ENCODE assay signal across 15 cellular contexts in genomic region chr6:50846109-50846859, GRCh38. TPM values are rescaled to one million over a fixed set of nuclear protein-coding genes. Genes with fewer than 3 reads are reported as not detected.
DNase-seq lines count a peak whose midpoint lies in the region; FAIRE-seq and TF ChIP-seq lines count a peak whose summit lies in the region.
"Had no signal": no experiment of that assay in that cellular context is flagged by ENCODE, and none has a peak within 500 bp of the region (broad histone marks: within the 10 kb centered on the region; RNA-seq: fewer than 3 reads in every experiment).

No MANE protein-coding gene starts in this region.

- CTCF ChIA-PET in H1 (lab: Charles Lee; ENCODE audit: partially characterized antibody): interaction anchor here (0.7 to 1.2 kb wide), 3 partner anchors 22 to 892 kb away, joined by 3 read pairs; no protein-coding TSS in a partner anchor

- no peak overlapping the region for H2AFZ ChIP-seq in H1 (ENCODE audit: low read length)

- FAIRE-seq in H1 (lab: Jason Lieb, UNC): peak; percentile 55

- H3K36me3 ChIP-seq in HUES48 (ENCODE audit: control insufficient read depth, insufficient read depth, low read length): no peaks in the 10 kb centered on the region
- no peaks in the 10 kb centered on the region for H3K36me3 ChIP-seq in H1 (ENCODE audit: control insufficient read depth in 2 of 4, insufficient read depth in 4 of 4, low read length in 3 of 4)
- H3K36me3 ChIP-seq in mesendoderm (ENCODE audit: control insufficient read depth, insufficient read depth, low read length): no peaks in the 10 kb centered on the region
- no peaks in the 10 kb centered on the region for H3K36me3 ChIP-seq in suprapubic skin

- H3K36me3 Mint-ChIP-seq in activated naive CD8-positive, alpha-beta T cell treated with anti-CD3 and anti-CD28 coated beads for 36 hours: no peaks in the 10 kb centered on the region
- H3K36me3 Mint-ChIP-seq: CD8-positive, alpha-beta T cell had no signal

- H2AK5ac ChIP-seq in H1 (ENCODE audit: low read depth, low read length): no peak overlapping the region
- no peak overlapping the region for H2AK5ac ChIP-seq in mesendoderm (ENCODE audit: low read length)

- no peak for TF ChIP-seq EP300 in H1 (IDR thresholded peaks at IDR 0.05; ENCODE audit: borderline replicate concordance in 1 of 2, low read depth in 2 of 2, low read length in 2 of 2)
- no peak for TF ChIP-seq EP300 in suprapubic skin (IDR thresholded peaks at IDR 0.05)

- H3K27me3 ChIP-seq in HUES48 (ENCODE audit: control insufficient read depth, insufficient read depth, low read length): peaks cover 100% of the 10 kb centered on the region
- H3K27me3 ChIP-seq in H1 (replicated peaks in 1 of 4; ENCODE audit: control insufficient read depth in 3 of 4, extremely low read depth in 1 of 4, insufficient read depth in 3 of 4, low read length in 3 of 4): peaks cover 64 to 100% (median 89%) of the 10 kb centered on the region in 4 experiments
- H3K27me3 ChIP-seq in mesendoderm (ENCODE audit: insufficient read depth, low read length, poor library complexity): peaks cover 50% of the 10 kb centered on the region
- H3K27me3 ChIP-seq in suprapubic skin: peaks cover 80% of the 10 kb centered on the region

- no peak overlapping the region for H2BK120ac ChIP-seq in H1 (replicated peaks; ENCODE audit: low read depth, low read length)
- H2BK120ac ChIP-seq in mesendoderm (ENCODE audit: low read depth, low read length): no peak overlapping the region

- POLR2A ChIA-PET in H1 (lab: Charles Lee; ENCODE audit: partially characterized antibody): interaction anchor here (1.0 to 2.8 kb wide), 3 partner anchors 13 to 25 kb away, joined by 3 to 13 read pairs (median 3); no protein-coding TSS in a partner anchor

- H3K27me3 Mint-ChIP-seq in activated naive CD8-positive, alpha-beta T cell treated with anti-CD3 and anti-CD28 coated beads for 36 hours: peaks cover 98% of the 10 kb centered on the region

- H3K23ac ChIP-seq in H1 (ENCODE audit: insufficient read length) (no peak overlapping the region), mesendoderm (ENCODE audit: low read length) (no peak overlapping the region)

- H3K18ac ChIP-seq in H1 (ENCODE audit: extremely low read depth, low read length): peak overlapping the region; percentile 53; the same call in 1 of the 2 replicates
- H3K18ac ChIP-seq in mesendoderm (ENCODE audit: low read length): no peak overlapping the region

- TF ChIP-seq CTCF in H1 (IDR thresholded peaks at IDR 0.05; ENCODE audit: control extremely low read depth in 1 of 3, insufficient read depth in 1 of 3, low read depth in 1 of 3, low read length in 3 of 3): no peak
- TF ChIP-seq CTCF in suprapubic skin (IDR thresholded peaks at IDR 0.05): no peak

- H3K4me2 ChIP-seq in H1 (ENCODE audit: insufficient read depth in 1 of 2, low read depth in 2 of 2, low read length in 2 of 2) (peak overlapping the region; percentile 90 to 95), mesendoderm (ENCODE audit: low read length) (peak overlapping the region; percentile 15)

- H2BK12ac ChIP-seq in H1 (ENCODE audit: low read depth, low read length): peak overlapping the region; percentile 60; the same call in 1 of the 2 replicates

- H3K27ac Mint-ChIP-seq in activated naive CD8-positive, alpha-beta T cell treated with anti-CD3 and anti-CD28 coated beads for 36 hours: no peak overlapping the region
- H3K27ac Mint-ChIP-seq: CD8-positive, alpha-beta T cell had no signal

- H3K9ac ChIP-seq in HUES48 (ENCODE audit: low read depth, low read length) (no peak overlapping the region), H1 (replicated peaks in 1 of 4; ENCODE audit: extremely low read depth in 1 of 4, low read depth in 3 of 4, low read length in 3 of 4) (no peak overlapping the region), mesendoderm (ENCODE audit: low read length) (no peak overlapping the region)

- H3K4ac ChIP-seq in H1 (replicated peaks; ENCODE audit: insufficient read length, low read depth, low read length) (no peak overlapping the region), mesendoderm (ENCODE audit: low read depth, low read length) (no peak overlapping the region)

- no peak overlapping the region for H2BK20ac ChIP-seq in H1 (ENCODE audit: low read length)

- H4K5ac ChIP-seq in H1 (ENCODE audit: insufficient read length, low read depth, low read length): no peak overlapping the region
- no peak overlapping the region for H4K5ac ChIP-seq in mesendoderm (ENCODE audit: low read length)

- H2BK15ac ChIP-seq in H1 (ENCODE audit: low read length) (no peak overlapping the region), mesendoderm (replicated peaks; ENCODE audit: low read depth) (no peak overlapping the region)

- TF ChIP-seq RAD21 in H1 (IDR thresholded peaks at IDR 0.05 in 1 of 2, conservative IDR thresholded peaks at IDR 0.05 in 1 of 2; ENCODE audit: low read depth in 2 of 2, low read length in 2 of 2): no peak

- H4K91ac ChIP-seq in H1 (replicated peaks; ENCODE audit: insufficient read length, low read length): no peak overlapping the region

- H3K79me2 ChIP-seq in H1 (ENCODE audit: control insufficient read depth in 1 of 2, insufficient read depth in 2 of 2, low read length in 2 of 2) (no peaks in the 10 kb centered on the region), mesendoderm (ENCODE audit: control insufficient read depth, insufficient read depth, low read length) (no peaks in the 10 kb centered on the region)

- 2% methylated on average over 16 of the region's 16 CpGs; no CpG with 5 or more reads in 1 of the 2 experiments for WGBS in H1 (ENCODE audit: extremely low coverage in 1 of 2, insufficient coverage in 1 of 2, insufficient read length in 1 of 2, insufficient replicate concordance in 2 of 2, low coverage in 1 of 2, low lambda C conversion rate in 2 of 2, missing lambda C conversion rate in 1 of 2), 2 experiments
- WGBS in mesendoderm (ENCODE audit: extremely low coverage, insufficient coverage, low lambda C conversion rate): no CpG with 5 or more reads among the region's 16 CpGs
- WGBS in suprapubic skin: 28% methylated on average over 16 of the region's 16 CpGs

- H3K9me3 ChIP-seq in HUES48 (ENCODE audit: control insufficient read depth, insufficient read depth, low read length) (no peaks in the 10 kb centered on the region), H1 (ENCODE audit: insufficient read depth in 2 of 2, low read depth in 1 of 2, low read length in 1 of 2) (no peaks in the 10 kb centered on the region), suprapubic skin (no peaks in the 10 kb centered on the region)

- H3K4me3 ChIP-seq in HUES48 (ENCODE audit: low read depth, low read length): peak overlapping the region; percentile 66
- H3K4me3 ChIP-seq in H1 (ENCODE audit: extremely low read depth in 1 of 4, insufficient read depth in 2 of 4, low read depth in 3 of 4, low read length in 4 of 4): peak overlapping the region; percentile 23 to 57 (median 36); a peak in 5 of 8 replicates
- H3K4me3 ChIP-seq in mesendoderm (ENCODE audit: low read length): no peak overlapping the region
- no peak overlapping the region for H3K4me3 ChIP-seq in suprapubic skin

- DNase-seq in H1 (ENCODE audit: low read depth in 1 of 2, low spot score in 2 of 2): peak in 1 of 2 experiments; percentile 59
- DNase-seq in mesendoderm: peak; percentile 72
- no peak for DNase-seq in suprapubic skin (ENCODE audit: low spot score in 2 of 2)
- no peak for DNase-seq in effector CD4-positive, alpha-beta T cell
- no peak for DNase-seq in activated naive CD8-positive, alpha-beta T cell treated with anti-CD3 and anti-CD28 coated beads for 36 hours
- no peak for DNase-seq in NCI-H526 (lab: John Stamatoyannopoulos, UW)
- DNase-seq: CD8-positive, alpha-beta T cell; HCEC 1CT; IMR-90; NCI-H187 treated with DMSO at 0.1 percent for 48 hours; SIG-M5 had no signal

- H4K8ac ChIP-seq in H1 (ENCODE audit: extremely low read depth, insufficient read depth, low read length) (no peak overlapping the region), mesendoderm (ENCODE audit: low read depth, low read length) (no peak overlapping the region)

- peaks cover 2% of the 10 kb centered on the region for H3K4me1 Mint-ChIP-seq in activated naive CD8-positive, alpha-beta T cell treated with anti-CD3 and anti-CD28 coated beads for 36 hours

- no peak overlapping the region for H3K14ac ChIP-seq in H1 (ENCODE audit: insufficient read length)

- H2BK5ac ChIP-seq in H1 (ENCODE audit: low read depth, low read length) (no peak overlapping the region; the same call in 1 of the 2 replicates), mesendoderm (ENCODE audit: low read length) (no peak overlapping the region)

- H3K4me1 ChIP-seq in HUES48 (ENCODE audit: control insufficient read depth, insufficient read depth, low read length) (peaks cover 67% of the 10 kb centered on the region), H1 (replicated peaks in 1 of 4; ENCODE audit: control insufficient read depth in 3 of 4, insufficient read depth in 4 of 4, low read length in 3 of 4) (peaks cover 12 to 33% (median 23%) of the 10 kb centered on the region in 4 experiments), mesendoderm (ENCODE audit: control insufficient read depth, low read depth, low read length) (no peaks in the 10 kb centered on the region), suprapubic skin (peaks cover 38% of the 10 kb centered on the region)

- H3K27ac ChIP-seq in HUES48 (ENCODE audit: low read depth, low read length): no peak overlapping the region
- no peak overlapping the region for H3K27ac ChIP-seq in H1 (ENCODE audit: low read depth, low read length)
- H3K27ac ChIP-seq in mesendoderm (ENCODE audit: low read depth, low read length): no peak overlapping the region
- peak overlapping the region; percentile 61 for H3K27ac ChIP-seq in suprapubic skin

- no peak overlapping the region for H3K4me3 Mint-ChIP-seq in activated naive CD8-positive, alpha-beta T cell treated with anti-CD3 and anti-CD28 coated beads for 36 hours
- H3K4me3 Mint-ChIP-seq: CD8-positive, alpha-beta T cell had no signal

- H3K9me3 Mint-ChIP-seq in activated naive CD8-positive, alpha-beta T cell treated with anti-CD3 and anti-CD28 coated beads for 36 hours: peaks cover 1% of the 10 kb centered on the region
- H3K9me3 Mint-ChIP-seq: CD8-positive, alpha-beta T cell had no signal

- H3K79me1 ChIP-seq in H1 (ENCODE audit: low read depth, low read length) (no peaks in the 10 kb centered on the region), mesendoderm (ENCODE audit: low read length) (no peaks in the 10 kb centered on the region)

- TF ChIP-seq POLR2A in H1 (IDR thresholded peaks at IDR 0.05; ENCODE audit: control extremely low read depth in 1 of 2, low read depth in 2 of 2, low read length in 2 of 2) (no peak), suprapubic skin (IDR thresholded peaks at IDR 0.05) (no peak)

- peaks cover 3 to 18% of the 10 kb centered on the region in 2 experiments for H4K20me1 ChIP-seq in H1 (replicated peaks in 1 of 2; ENCODE audit: control insufficient read depth in 1 of 2, insufficient read depth in 2 of 2, low read length in 2 of 2)

- peaks cover 13% of the 10 kb centered on the region; the same call in 1 of the 2 replicates for H3K23me2 ChIP-seq in H1 (ENCODE audit: low read depth, low read length)

- H3K56ac ChIP-seq in H1 (replicated peaks; ENCODE audit: insufficient read length, low read depth, low read length) (no peak overlapping the region), mesendoderm (ENCODE audit: low read length) (no peak overlapping the region)

RNA-seq across cellular contexts. Expression of gene TFAP2B, which starts 27.6 kb away (rescaled TPM):
- not detected in 2 replicates for total RNA-seq in H1 (2021; fragmentation: NEBNext Ultra II Directional; extraction: Animal tissue kit (Norgen Biotek cat#: 25700))
- 0.05 TPM in 1 of 2 replicates, not detected in the other for polyA plus RNA-seq in H1 (2011; rRNA removed)
- 0.01 TPM for polyA plus RNA-seq in H1 (2011; cell fraction: cytosol; rRNA removed)
- polyA plus RNA-seq in H1 (2011; cell fraction: nucleus; rRNA removed): 0.01 TPM
- 0.05 to 0.17 TPM (median 0.16 TPM) in 3 of 4 replicates, not detected in the other for polyA plus RNA-seq in H1 (2012, experiment 1 of 2)
- 0.03 TPM for polyA plus RNA-seq in H1 (2012, experiment 2 of 2)
- not detected for polyA plus RNA-seq in H1 (2013, experiment 1 of 2)
- polyA plus RNA-seq in H1 (2013, experiment 2 of 2): not detected
- 0.09 TPM in 1 of 2 replicates, not detected in the other for polyA minus RNA-seq in H1 (2011; rRNA and poly(A)+ RNA removed)
- not detected for polyA minus RNA-seq in H1 (2011; cell fraction: cytosol; rRNA and poly(A)+ RNA removed)
- not detected for polyA minus RNA-seq in H1 (2011; cell fraction: nucleus; rRNA and poly(A)+ RNA removed)
- not detected for polyA plus RNA-seq in mesendoderm (2013, experiment 1 of 2)
- not detected for polyA plus RNA-seq in mesendoderm (2013, experiment 2 of 2)
- 1 to 10 TPM; 4.3 to 9.0 (median 8.2) TPM for total RNA-seq in suprapubic skin
- not detected for total RNA-seq in activated naive CD8-positive, alpha-beta T cell treated with anti-CD3 and anti-CD28 coated beads for 36 hours
- total RNA-seq: CD8-positive, alpha-beta T cell; IMR-90; LHCN-M2; NCI-H460 had no signal
- polyA plus RNA-seq: BJ, IMR-90 had no signal

Comparison
In these comparisons a context has a peak if more than half of its experiments do, and no peak if none do; other contexts are left out.
1. H3K4me3 ChIP-seq: peak in HUES48 (single experiment) and H1 (4 of 4); none in mesendoderm (single experiment) and suprapubic skin (single experiment).